1 cellular context compared by ENCODE assay signal in the genomic region with DNA sequence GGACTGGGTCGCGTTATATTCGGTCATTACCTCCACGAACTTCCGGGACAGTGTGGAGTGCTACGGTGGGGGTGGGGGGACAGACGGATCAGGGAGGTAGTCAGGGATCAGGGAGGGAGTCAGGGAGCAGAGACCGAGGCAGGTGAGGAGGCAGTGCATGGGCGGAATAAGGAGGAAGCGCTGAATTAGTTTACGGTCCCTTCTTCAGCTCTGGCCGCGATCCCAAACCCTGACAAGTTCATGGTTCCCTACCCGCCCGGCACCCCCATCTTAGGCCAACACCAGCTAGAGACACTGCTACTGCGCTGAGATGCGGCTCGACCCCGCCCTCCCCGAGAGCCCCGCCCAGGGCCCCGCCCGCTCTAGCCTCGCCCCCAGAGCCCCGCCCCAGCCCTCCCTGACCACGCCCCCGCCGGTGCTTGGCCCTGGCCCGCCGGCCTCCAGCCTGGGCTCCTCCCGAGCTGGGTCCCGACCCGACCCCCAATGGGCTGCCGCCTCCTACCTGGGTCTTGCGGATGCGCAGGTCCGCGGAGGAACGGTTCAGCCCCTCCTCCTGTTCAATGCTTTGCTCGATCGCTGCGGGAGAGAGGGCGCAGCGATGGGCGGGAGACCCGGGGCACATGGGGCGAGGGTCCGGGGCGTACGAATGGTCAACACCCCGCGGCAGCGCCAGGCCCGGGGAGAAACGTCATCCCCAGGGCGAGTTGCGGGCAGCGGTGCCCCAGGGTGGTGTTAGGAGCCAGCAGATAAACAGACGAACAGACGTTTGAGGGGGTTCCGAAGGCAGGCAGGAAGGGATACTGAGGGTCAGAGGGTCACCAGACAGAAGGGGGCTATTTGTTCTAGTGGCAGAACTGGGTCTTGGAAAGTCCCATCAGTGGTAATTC.
TF ChIP-seq lines count a peak whose summit lies in the region.

No MANE protein-coding gene starts in this region.

TF ChIP-seq in HepG2, 621 proteins besides CTCF, POLR2A, EP300 and RAD21 (continued from another document and continues in another):
- TF ChIP-seq, protein P1, sequence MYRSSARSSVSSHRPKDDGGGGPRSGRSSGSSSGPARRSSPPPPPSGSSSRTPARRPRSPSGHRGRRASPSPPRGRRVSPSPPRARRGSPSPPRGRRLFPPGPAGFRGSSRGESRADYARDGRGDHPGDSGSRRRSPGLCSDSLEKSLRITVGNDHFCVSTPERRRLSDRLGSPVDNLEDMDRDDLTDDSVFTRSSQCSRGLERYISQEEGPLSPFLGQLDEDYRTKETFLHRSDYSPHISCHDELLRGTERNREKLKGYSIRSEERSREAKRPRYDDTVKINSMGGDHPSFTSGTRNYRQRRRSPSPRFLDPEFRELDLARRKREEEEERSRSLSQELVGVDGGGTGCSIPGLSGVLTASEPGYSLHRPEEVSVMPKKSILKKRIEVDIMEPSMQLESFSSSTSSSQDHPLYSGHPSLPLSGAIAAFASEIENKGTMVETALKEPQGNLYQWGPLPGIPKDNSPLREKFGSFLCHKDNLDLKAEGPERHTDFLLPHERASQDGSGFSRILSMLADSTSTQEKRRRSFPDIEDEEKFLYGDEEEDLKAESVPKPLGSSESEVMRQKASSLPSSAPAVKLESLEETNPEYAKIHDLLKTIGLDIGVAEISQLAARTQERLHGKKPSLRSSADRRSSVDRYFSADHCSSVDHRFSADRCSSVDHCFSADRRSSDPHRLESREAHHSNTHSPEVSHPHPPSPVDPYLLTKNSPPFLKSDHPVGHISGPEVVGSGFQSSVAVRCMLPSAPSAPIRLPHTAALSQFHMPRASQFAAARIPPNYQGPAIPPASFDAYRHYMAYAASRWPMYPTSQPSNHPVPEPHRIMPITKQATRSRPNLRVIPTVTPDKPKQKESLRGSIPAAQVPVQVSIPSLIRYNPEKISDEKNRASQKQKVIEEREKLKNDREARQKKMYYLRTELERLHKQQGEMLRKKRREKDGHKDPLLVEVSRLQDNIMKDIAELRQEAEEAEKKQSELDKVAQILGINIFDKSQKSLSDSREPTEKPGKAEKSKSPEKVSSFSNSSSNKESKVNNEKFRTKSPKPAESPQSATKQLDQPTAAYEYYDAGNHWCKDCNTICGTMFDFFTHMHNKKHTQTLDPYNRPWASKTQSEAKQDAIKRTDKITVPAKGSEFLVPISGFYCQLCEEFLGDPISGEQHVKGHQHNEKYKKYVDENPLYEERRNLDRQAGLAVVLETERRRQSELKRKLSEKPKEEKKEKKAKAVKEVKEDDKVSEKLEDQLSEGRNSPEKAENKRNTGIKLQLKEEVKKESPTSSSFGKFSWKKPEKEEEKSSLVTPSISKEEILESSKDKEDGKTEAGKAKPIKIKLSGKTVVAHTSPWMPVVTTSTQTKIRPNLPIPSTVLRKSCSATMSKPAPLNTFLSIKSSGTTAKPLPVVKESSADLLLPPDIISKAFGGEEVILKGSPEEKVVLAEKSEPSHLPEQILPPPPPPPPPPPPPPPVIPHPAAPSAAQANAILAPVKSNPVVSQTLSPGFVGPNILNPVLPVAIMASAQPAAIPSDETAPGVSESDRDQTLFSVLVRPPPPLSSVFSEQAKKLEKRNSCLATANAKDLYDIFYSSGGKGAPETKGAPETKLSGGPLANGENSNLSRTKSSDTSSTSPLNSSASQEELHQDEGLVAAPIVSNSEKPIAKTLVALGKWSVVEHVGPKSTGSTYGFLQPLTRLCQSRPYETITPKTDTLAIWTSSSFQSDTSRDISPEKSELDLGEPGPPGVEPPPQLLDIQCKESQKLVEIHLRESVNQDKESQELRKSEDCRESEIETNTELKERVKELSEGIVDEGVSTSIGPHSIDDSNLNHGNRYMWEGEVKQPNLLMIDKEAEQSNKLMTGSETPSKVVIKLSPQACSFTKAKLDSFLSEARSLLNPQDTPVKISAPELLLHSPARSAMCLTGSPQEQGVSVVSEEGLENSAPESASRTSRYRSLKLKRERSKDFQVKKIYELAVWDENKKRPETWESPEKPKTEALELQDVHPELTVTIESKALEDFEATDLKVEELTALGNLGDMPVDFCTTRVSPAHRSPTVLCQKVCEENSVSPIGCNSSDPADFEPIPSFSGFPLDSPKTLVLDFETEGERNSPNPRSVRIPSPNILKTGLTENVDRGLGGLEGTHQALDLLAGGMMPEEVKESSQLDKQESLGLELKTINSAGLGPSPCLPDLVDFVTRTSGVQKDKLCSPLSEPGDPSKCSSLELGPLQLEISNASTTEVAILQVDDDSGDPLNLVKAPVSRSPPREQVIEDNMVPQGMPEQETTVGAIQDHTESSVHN (CRISPR knock-in tag; IDR thresholded peaks at IDR 0.05): peak; percentile 84; the same call in 1 of the 2 replicates
- TF ChIP-seq HHEX (CRISPR knock-in tag; IDR thresholded peaks at IDR 0.05): no peak
- TF ChIP-seq ZSCAN20 (CRISPR knock-in tag; IDR thresholded peaks at IDR 0.05; ENCODE audit: borderline replicate concordance): no peak
- TF ChIP-seq, protein P2, sequence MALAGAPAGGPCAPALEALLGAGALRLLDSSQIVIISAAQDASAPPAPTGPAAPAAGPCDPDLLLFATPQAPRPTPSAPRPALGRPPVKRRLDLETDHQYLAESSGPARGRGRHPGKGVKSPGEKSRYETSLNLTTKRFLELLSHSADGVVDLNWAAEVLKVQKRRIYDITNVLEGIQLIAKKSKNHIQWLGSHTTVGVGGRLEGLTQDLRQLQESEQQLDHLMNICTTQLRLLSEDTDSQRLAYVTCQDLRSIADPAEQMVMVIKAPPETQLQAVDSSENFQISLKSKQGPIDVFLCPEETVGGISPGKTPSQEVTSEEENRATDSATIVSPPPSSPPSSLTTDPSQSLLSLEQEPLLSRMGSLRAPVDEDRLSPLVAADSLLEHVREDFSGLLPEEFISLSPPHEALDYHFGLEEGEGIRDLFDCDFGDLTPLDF (CRISPR knock-in tag; IDR thresholded peaks at IDR 0.05): 0 out of 2 replicates have a peak, but pooled peaks have one; percentile 41
- no peak for TF ChIP-seq RFX1 (IDR thresholded peaks at IDR 0.05)
- TF ChIP-seq, protein P3, sequence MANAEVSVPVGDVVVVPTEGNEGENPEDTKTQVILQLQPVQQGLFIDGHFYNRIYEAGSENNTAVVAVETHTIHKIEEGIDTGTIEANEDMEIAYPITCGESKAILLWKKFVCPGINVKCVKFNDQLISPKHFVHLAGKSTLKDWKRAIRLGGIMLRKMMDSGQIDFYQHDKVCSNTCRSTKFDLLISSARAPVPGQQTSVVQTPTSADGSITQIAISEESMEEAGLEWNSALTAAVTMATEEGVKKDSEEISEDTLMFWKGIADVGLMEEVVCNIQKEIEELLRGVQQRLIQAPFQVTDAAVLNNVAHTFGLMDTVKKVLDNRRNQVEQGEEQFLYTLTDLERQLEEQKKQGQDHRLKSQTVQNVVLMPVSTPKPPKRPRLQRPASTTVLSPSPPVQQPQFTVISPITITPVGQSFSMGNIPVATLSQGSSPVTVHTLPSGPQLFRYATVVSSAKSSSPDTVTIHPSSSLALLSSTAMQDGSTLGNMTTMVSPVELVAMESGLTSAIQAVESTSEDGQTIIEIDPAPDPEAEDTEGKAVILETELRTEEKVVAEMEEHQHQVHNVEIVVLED (CRISPR knock-in tag; IDR thresholded peaks at IDR 0.05; ENCODE audit: borderline replicate concordance): peak; percentile 62
- TF ChIP-seq SCMH1 (CRISPR knock-in tag; IDR thresholded peaks at IDR 0.05; ENCODE audit: borderline replicate concordance): no peak
- TF ChIP-seq ELF4 (CRISPR knock-in tag; IDR thresholded peaks at IDR 0.05; ENCODE audit: borderline replicate concordance): no peak
- no peak for TF ChIP-seq MAFG (CRISPR knock-in tag; IDR thresholded peaks at IDR 0.05)
- TF ChIP-seq MTF2 (CRISPR knock-in tag; IDR thresholded peaks at IDR 0.05; ENCODE audit: borderline replicate concordance): no peak
- TF ChIP-seq ZFP36L1 (CRISPR knock-in tag; IDR thresholded peaks at IDR 0.05): no peak; the same call in 1 of the 2 replicates
- TF ChIP-seq, protein P4, sequence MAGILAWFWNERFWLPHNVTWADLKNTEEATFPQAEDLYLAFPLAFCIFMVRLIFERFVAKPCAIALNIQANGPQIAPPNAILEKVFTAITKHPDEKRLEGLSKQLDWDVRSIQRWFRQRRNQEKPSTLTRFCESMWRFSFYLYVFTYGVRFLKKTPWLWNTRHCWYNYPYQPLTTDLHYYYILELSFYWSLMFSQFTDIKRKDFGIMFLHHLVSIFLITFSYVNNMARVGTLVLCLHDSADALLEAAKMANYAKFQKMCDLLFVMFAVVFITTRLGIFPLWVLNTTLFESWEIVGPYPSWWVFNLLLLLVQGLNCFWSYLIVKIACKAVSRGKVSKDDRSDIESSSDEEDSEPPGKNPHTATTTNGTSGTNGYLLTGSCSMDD (CRISPR knock-in tag; IDR thresholded peaks at IDR 0.05): no peak
- no peak for TF ChIP-seq ATF1 (CRISPR knock-in tag; IDR thresholded peaks at IDR 0.05)
- TF ChIP-seq, protein P5, sequence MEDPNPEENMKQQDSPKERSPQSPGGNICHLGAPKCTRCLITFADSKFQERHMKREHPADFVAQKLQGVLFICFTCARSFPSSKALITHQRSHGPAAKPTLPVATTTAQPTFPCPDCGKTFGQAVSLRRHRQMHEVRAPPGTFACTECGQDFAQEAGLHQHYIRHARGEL (CRISPR knock-in tag; IDR thresholded peaks at IDR 0.05): no peak
- no peak for TF ChIP-seq HOXA7 (CRISPR knock-in tag; IDR thresholded peaks at IDR 0.05)
- TF ChIP-seq ZNF749 (CRISPR knock-in tag; IDR thresholded peaks at IDR 0.05; ENCODE audit: borderline replicate concordance): no peak
- TF ChIP-seq ATRX (CRISPR knock-in tag; IDR thresholded peaks at IDR 0.05; ENCODE audit: borderline replicate concordance): no peak
- TF ChIP-seq, protein P6, sequence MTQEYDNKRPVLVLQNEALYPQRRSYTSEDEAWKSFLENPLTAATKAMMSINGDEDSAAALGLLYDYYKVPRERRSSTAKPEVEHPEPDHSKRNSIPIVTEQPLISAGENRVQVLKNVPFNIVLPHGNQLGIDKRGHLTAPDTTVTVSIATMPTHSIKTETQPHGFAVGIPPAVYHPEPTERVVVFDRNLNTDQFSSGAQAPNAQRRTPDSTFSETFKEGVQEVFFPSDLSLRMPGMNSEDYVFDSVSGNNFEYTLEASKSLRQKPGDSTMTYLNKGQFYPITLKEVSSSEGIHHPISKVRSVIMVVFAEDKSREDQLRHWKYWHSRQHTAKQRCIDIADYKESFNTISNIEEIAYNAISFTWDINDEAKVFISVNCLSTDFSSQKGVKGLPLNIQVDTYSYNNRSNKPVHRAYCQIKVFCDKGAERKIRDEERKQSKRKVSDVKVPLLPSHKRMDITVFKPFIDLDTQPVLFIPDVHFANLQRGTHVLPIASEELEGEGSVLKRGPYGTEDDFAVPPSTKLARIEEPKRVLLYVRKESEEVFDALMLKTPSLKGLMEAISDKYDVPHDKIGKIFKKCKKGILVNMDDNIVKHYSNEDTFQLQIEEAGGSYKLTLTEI (CRISPR knock-in tag; conservative IDR thresholded peaks at IDR 0.05): no peak
- 0 out of 2 replicates have a peak, but pooled peaks have one; percentile 23 for TF ChIP-seq SMAD9 (CRISPR knock-in tag; IDR thresholded peaks at IDR 0.05)
- TF ChIP-seq, protein P7, sequence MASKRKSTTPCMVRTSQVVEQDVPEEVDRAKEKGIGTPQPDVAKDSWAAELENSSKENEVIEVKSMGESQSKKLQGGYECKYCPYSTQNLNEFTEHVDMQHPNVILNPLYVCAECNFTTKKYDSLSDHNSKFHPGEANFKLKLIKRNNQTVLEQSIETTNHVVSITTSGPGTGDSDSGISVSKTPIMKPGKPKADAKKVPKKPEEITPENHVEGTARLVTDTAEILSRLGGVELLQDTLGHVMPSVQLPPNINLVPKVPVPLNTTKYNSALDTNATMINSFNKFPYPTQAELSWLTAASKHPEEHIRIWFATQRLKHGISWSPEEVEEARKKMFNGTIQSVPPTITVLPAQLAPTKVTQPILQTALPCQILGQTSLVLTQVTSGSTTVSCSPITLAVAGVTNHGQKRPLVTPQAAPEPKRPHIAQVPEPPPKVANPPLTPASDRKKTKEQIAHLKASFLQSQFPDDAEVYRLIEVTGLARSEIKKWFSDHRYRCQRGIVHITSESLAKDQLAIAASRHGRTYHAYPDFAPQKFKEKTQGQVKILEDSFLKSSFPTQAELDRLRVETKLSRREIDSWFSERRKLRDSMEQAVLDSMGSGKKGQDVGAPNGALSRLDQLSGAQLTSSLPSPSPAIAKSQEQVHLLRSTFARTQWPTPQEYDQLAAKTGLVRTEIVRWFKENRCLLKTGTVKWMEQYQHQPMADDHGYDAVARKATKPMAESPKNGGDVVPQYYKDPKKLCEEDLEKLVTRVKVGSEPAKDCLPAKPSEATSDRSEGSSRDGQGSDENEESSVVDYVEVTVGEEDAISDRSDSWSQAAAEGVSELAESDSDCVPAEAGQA (IDR thresholded peaks at IDR 0.05; ENCODE audit: low read depth): peak; percentile 17
- TF ChIP-seq, protein P7 (CRISPR knock-in tag; IDR thresholded peaks at IDR 0.05; ENCODE audit: borderline replicate concordance): peak; percentile 67; the same call in 1 of the 2 replicates
- no peak for TF ChIP-seq ZNF143 (CRISPR knock-in tag; IDR thresholded peaks at IDR 0.05)
- peak; percentile 86 for TF ChIP-seq SALL1 (CRISPR knock-in tag; IDR thresholded peaks at IDR 0.05)
